Comparison of ENCODE assay signal across 8 cellular contexts in genomic region chr5:135551593-135552447, GRCh38. TPM values are rescaled to one million over a fixed set of nuclear protein-coding genes. Genes with fewer than 3 reads are reported as not detected.
DNase-seq lines count a peak whose midpoint lies in the region; ATAC-seq and TF ChIP-seq lines count a peak whose summit lies in the region.

No MANE protein-coding gene starts in this region.

- no peak overlapping the region for H3K27ac Mint-ChIP-seq in nephron

- H3K36me3 ChIP-seq in esophagus muscularis mucosa (no peaks in the 10 kb centered on the region), suprapubic skin (no peaks in the 10 kb centered on the region)

- H3K27ac ChIP-seq in esophagus muscularis mucosa (replicated peaks in 1 of 4): no peak overlapping the region
- no peak overlapping the region for H3K27ac ChIP-seq in suprapubic skin

- peaks cover 78% of the 10 kb centered on the region for H3K27me3 Mint-ChIP-seq in nephron (ENCODE audit: low read depth)

- H3K4me1 ChIP-seq in esophagus muscularis mucosa: no peaks in the 10 kb centered on the region
- H3K4me1 ChIP-seq in suprapubic skin: no peaks in the 10 kb centered on the region

- H3K4me3 Mint-ChIP-seq in nephron: no peak overlapping the region

- peak; percentile 80 for ATAC-seq in Right ventricle myocardium inferior
- ATAC-seq in HG03432 (IDR thresholded peaks at IDR 0.05; ENCODE audit: unreplicated experiment): peak; percentile 79

- H3K9me3 ChIP-seq in esophagus muscularis mucosa (no peaks in the 10 kb centered on the region), suprapubic skin (no peaks in the 10 kb centered on the region)

- TF ChIP-seq CTCF in esophagus muscularis mucosa (IDR thresholded peaks at IDR 0.05): peak; percentile 72 to 84 (median 84)
- TF ChIP-seq CTCF in nephron (IDR thresholded peaks at IDR 0.05; ENCODE audit: unreplicated experiment in 3 of 3): peak; percentile 86 to 88 (median 87)
- peak; percentile 59 to 68 for TF ChIP-seq CTCF in suprapubic skin (IDR thresholded peaks at IDR 0.05)

- H3K27me3 ChIP-seq in esophagus muscularis mucosa: peaks cover 0 to 83% (median 0%) of the 10 kb centered on the region in 4 donors
- peaks cover 26% of the 10 kb centered on the region for H3K27me3 ChIP-seq in suprapubic skin

- H3K4me3 ChIP-seq in esophagus muscularis mucosa: no peak overlapping the region
- no peak overlapping the region for H3K4me3 ChIP-seq in suprapubic skin

- TF ChIP-seq EP300 in esophagus muscularis mucosa (IDR thresholded peaks at IDR 0.05) (no peak), suprapubic skin (IDR thresholded peaks at IDR 0.05) (no peak)

- no peak for DNase-seq in Right ventricle myocardium inferior (ENCODE audit: missing footprints)
- no peak for DNase-seq in cardiac septum (ENCODE audit: low spot score)
- peak; percentile 89 for DNase-seq in NCI-H82 (lab: John Stamatoyannopoulos, UW)
- DNase-seq in activated CD8-positive, alpha-beta memory T cell treated with anti-CD3 and anti-CD28 coated beads, Interleukin-2, amount 50 U/mL, for 24 hours (ENCODE audit: extremely low read depth): peak; percentile 31
- no peak for DNase-seq in esophagus muscularis mucosa (ENCODE audit: extremely low spot score)
- DNase-seq in suprapubic skin (ENCODE audit: low spot score in 2 of 2): peak in 1 of 2 donors; percentile 78

- TF ChIP-seq POLR2A in esophagus muscularis mucosa (IDR thresholded peaks at IDR 0.05; ENCODE audit: low read depth) (no peak), suprapubic skin (IDR thresholded peaks at IDR 0.05) (no peak)

- H3K9me3 Mint-ChIP-seq in nephron: no peaks in the 10 kb centered on the region

- intact Hi-C loops in Right ventricle myocardium inferior (cut with DNase I) (loop anchor here (1.0 kb wide), 1 partner anchor 86 kb away; no protein-coding TSS in a partner anchor), cardiac septum (cut with DNase I) (loop anchor here (1.0 kb wide), 1 partner anchor 86 kb away; no protein-coding TSS in a partner anchor), esophagus muscularis mucosa (cut with DNase I) (loop anchor here (1.0 kb wide), 1 partner anchor 86 kb away; no protein-coding TSS in a partner anchor)

- no peaks in the 10 kb centered on the region for H3K4me1 Mint-ChIP-seq in nephron

- H3K36me3 Mint-ChIP-seq in nephron (ENCODE audit: low read depth): no peaks in the 10 kb centered on the region

- WGBS in esophagus muscularis mucosa: 41% methylated on average over 15 of the region's 15 CpGs
- WGBS in suprapubic skin: 35% methylated on average over 15 of the region's 15 CpGs

RNA-seq across cellular contexts. Expression of gene NEUROG1, which starts 16.1 kb away (rescaled TPM):
- total RNA-seq in Right ventricle myocardium inferior (not detected), cardiac septum (not detected), esophagus muscularis mucosa (not detected), suprapubic skin (not detected)

RNA-seq across cellular contexts. Expression of gene CXCL14, which starts 27.0 kb away (rescaled TPM):
- total RNA-seq in Right ventricle myocardium inferior (1.8 TPM), cardiac septum (1.2 TPM), esophagus muscularis mucosa (1 to 10 TPM in 3 of 4 donors, under 1 TPM in 1; 0.42 to 4.0 (median 2.6) TPM), suprapubic skin (100 to 1,000 TPM; 247 to 781 (median 334) TPM)

Comparison
In these comparisons a context has a peak if more than half of its experiments do, and no peak if none do; other contexts are left out.
1. DNase-seq: peak in NCI-H82 (single experiment) and activated CD8-positive, alpha-beta memory T cell treated with anti-CD3 and anti-CD28 coated beads, Interleukin-2, amount 50 U/mL, for 24 hours (single experiment); none in Right ventricle myocardium inferior (single experiment), cardiac septum (single experiment) and esophagus muscularis mucosa (single experiment).
2. RNA of gene CXCL14, which starts 27.0 kb away (total RNA-seq): 247 to 781 TPM in suprapubic skin; 0.42 to 4.0 TPM in esophagus muscularis mucosa, 1.8 TPM in Right ventricle myocardium inferior (single experiment) and 1.2 TPM in cardiac septum (single experiment); every median in the first group is over 10 times any median in the second.
3. Peak in every context shown above with its lines, with median percentiles within 50 percentile points of each other: CTCF ChIP-seq.